ENCODE assay signal across 1 cellular context in the genomic region with DNA sequence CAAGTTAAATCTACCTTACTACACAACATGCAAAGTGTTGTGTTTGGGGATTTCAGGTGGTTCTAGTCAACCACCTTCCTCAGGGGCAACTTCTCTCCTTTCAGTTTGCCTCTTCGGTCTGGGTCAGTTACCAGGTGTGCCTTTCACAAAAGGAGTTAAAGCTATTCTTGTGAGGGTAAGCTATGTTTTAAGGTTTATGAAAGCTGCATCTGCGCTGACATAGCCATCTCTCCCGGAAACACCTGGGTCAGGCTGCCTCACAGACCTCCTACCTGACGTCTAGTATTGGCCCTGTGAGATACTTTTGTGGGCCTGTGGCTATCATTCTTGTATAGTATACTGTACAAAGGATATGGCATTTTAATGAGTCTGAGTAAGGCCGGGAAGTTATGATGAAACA.
TF ChIP-seq lines count a peak whose summit lies in the region.

No MANE protein-coding gene starts in this region.

TF ChIP-seq in SK-N-SH, 30 proteins besides CTCF, POLR2A, EP300 and RAD21 (continued from another document):
- TF ChIP-seq, protein P1, sequence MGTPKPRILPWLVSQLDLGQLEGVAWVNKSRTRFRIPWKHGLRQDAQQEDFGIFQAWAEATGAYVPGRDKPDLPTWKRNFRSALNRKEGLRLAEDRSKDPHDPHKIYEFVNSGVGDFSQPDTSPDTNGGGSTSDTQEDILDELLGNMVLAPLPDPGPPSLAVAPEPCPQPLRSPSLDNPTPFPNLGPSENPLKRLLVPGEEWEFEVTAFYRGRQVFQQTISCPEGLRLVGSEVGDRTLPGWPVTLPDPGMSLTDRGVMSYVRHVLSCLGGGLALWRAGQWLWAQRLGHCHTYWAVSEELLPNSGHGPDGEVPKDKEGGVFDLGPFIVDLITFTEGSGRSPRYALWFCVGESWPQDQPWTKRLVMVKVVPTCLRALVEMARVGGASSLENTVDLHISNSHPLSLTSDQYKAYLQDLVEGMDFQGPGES (IDR thresholded peaks at IDR 0.05; ENCODE audit: low read depth, low read length) = no peak
- TF ChIP-seq POLR2AphosphoS5 (IDR thresholded peaks at IDR 0.05; ENCODE audit: low read depth, low read length) (no peak), SIN3A (IDR thresholded peaks at IDR 0.05; ENCODE audit: borderline replicate concordance, low read depth, low read length) (no peak), RFX5 (IDR thresholded peaks at IDR 0.05; ENCODE audit: low read length) (no peak)
